Comparison of ENCODE assay signal across 1 cellular context in genomic region chr1:52659356-52659755, GRCh38.
TF ChIP-seq lines count a peak whose summit lies in the region.

No MANE protein-coding gene starts in this region.

TF ChIP-seq in WTC11, 78 proteins besides CTCF, POLR2A, EP300 and RAD21 (continued from another document):
- TF ChIP-seq E2F5 (CRISPR knock-in tag; IDR thresholded peaks at IDR 0.05) (no peak), SOX15 (CRISPR knock-in tag; IDR thresholded peaks at IDR 0.05) (no peak), OVOL2 (CRISPR knock-in tag; IDR thresholded peaks at IDR 0.05; ENCODE audit: borderline replicate concordance) (no peak), ESRRA (CRISPR knock-in tag; IDR thresholded peaks at IDR 0.05; ENCODE audit: borderline replicate concordance) (no peak), NR3C1 (CRISPR knock-in tag; conservative IDR thresholded peaks at IDR 0.05; ENCODE audit: low read depth) (no peak)
